ENCODE assay signal across 15 cellular contexts in genomic region chr18:45657357-45658335, GRCh38. TPM values are rescaled to one million over a fixed set of nuclear protein-coding genes. Genes with fewer than 3 reads are reported as not detected.
DNase-seq lines count a peak whose midpoint lies in the region; ATAC-seq and TF ChIP-seq lines count a peak whose summit lies in the region.
"Had no signal": no experiment of that assay in that cellular context is flagged by ENCODE, and none has a peak within 500 bp of the region (broad histone marks: within the 10 kb centered on the region; RNA-seq: fewer than 3 reads in every experiment).

No MANE protein-coding gene starts in this region.

- ATAC-seq in T-helper 17 cell, result peak; percentile 82
- ATAC-seq in esophagus mucosa, result peak; percentile 30
- ATAC-seq in HG03439 (IDR thresholded peaks at IDR 0.05; ENCODE audit: unreplicated experiment), result no peak
- ATAC-seq: psoas muscle had no signal

- H3K36me3 Mint-ChIP-seq in T-helper 17 cell (ENCODE audit: low read depth), result no peaks in the 10 kb centered on the region

- intact Hi-C loops in tibial artery (cut with DNase I; ENCODE audit: low total_unique reads), result no loop called here
- intact Hi-C loops in uterus (cut with DNase I; ENCODE audit: low total_unique reads), result no loop called here

- H3K27ac Mint-ChIP-seq in T-helper 17 cell, result peak overlapping the region; percentile 68

- no peaks in the 10 kb centered on the region for H3K27me3 Mint-ChIP-seq in T-helper 17 cell

- H3K27me3 ChIP-seq in tibial artery (no peaks in the 10 kb centered on the region), uterus (no peaks in the 10 kb centered on the region)
- H3K27me3 ChIP-seq: thyroid gland had no signal

- peak overlapping the region; percentile 55 to 61 for H3K27ac ChIP-seq in tibial artery
- H3K27ac ChIP-seq in uterus, result no peak overlapping the region
- H3K27ac ChIP-seq: psoas muscle, thyroid gland had no signal

- H3K36me3 ChIP-seq in tibial artery, result no peaks in the 10 kb centered on the region
- no peaks in the 10 kb centered on the region for H3K36me3 ChIP-seq in uterus
- H3K36me3 ChIP-seq: HAP-1, thyroid gland had no signal

- peak overlapping the region; percentile 76 for H3K4me3 Mint-ChIP-seq in T-helper 17 cell

- no peak overlapping the region for H3K4me3 ChIP-seq in tibial artery
- H3K4me3 ChIP-seq in uterus, result no peak overlapping the region
- H3K4me3 ChIP-seq: HAP-1, lung, psoas muscle, thyroid gland had no signal

- no peaks in the 10 kb centered on the region for H3K9me3 ChIP-seq in T-helper 17 cell (ENCODE audit: control insufficient read depth, low read length, poor library complexity, severe bottlenecking)
- H3K9me3 ChIP-seq in tibial artery, result no peaks in the 10 kb centered on the region
- H3K9me3 ChIP-seq in uterus, result no peaks in the 10 kb centered on the region
- H3K9me3 ChIP-seq: HAP-1, psoas muscle, thyroid gland had no signal

- peaks cover 0 to 31% (median 13%) of the 10 kb centered on the region in 4 donors for H3K4me1 ChIP-seq in tibial artery
- peaks cover 0 to 3% of the 10 kb centered on the region in 2 donors for H3K4me1 ChIP-seq in uterus
- H3K4me1 ChIP-seq: HAP-1, psoas muscle had no signal

- TF ChIP-seq POLR2A in uterus (IDR thresholded peaks at IDR 0.05), result no peak

- H3K4me1 Mint-ChIP-seq in T-helper 17 cell, result peaks cover 24% of the 10 kb centered on the region

- DNase-seq in stimulated activated CD4-positive, alpha-beta T cell treated with anti-CD3 and anti-CD28 coated beads, Interleukin-4, amount 100 ng/mL, for 24 hours, result peak; percentile 24
- no peak for DNase-seq in stimulated activated CD4-positive, alpha-beta T cell treated with anti-CD3 and anti-CD28 coated beads, Interleukin-2, amount 100 ng/mL, for 48 hours
- no peak for DNase-seq in T-helper 17 cell
- DNase-seq in tibial artery, result no peak
- DNase-seq in NCI-H1930 (lab: John Stamatoyannopoulos, UW), result no peak
- DNase-seq in uterus, result no peak
- DNase-seq: glutamatergic neuron, NCI-H1048, NCI-H526 treated with DMSO at 0.1 percent for 48 hours, psoas muscle, thyroid gland had no signal

- no peak for TF ChIP-seq CTCF in tibial artery (IDR thresholded peaks at IDR 0.05)
- TF ChIP-seq CTCF in uterus (IDR thresholded peaks at IDR 0.05), result no peak

RNA-seq across cellular contexts. Expression of gene SLC14A2, which starts 42.4 kb away (rescaled TPM):
- total RNA-seq in T-helper 17 cell (under 1 TPM in 1 of 2 donors, not detected in 1; 0.05 TPM), esophagus mucosa (not detected), uterus (not detected)

Comparison
In these comparisons a context has a peak if more than half of its experiments do, and no peak if none do; other contexts are left out.
1. H3K27ac ChIP-seq: peak in tibial artery (2 of 2); none in uterus (0 of 2).